ENCODE assay signal across 1 cellular context in the genomic region with DNA sequence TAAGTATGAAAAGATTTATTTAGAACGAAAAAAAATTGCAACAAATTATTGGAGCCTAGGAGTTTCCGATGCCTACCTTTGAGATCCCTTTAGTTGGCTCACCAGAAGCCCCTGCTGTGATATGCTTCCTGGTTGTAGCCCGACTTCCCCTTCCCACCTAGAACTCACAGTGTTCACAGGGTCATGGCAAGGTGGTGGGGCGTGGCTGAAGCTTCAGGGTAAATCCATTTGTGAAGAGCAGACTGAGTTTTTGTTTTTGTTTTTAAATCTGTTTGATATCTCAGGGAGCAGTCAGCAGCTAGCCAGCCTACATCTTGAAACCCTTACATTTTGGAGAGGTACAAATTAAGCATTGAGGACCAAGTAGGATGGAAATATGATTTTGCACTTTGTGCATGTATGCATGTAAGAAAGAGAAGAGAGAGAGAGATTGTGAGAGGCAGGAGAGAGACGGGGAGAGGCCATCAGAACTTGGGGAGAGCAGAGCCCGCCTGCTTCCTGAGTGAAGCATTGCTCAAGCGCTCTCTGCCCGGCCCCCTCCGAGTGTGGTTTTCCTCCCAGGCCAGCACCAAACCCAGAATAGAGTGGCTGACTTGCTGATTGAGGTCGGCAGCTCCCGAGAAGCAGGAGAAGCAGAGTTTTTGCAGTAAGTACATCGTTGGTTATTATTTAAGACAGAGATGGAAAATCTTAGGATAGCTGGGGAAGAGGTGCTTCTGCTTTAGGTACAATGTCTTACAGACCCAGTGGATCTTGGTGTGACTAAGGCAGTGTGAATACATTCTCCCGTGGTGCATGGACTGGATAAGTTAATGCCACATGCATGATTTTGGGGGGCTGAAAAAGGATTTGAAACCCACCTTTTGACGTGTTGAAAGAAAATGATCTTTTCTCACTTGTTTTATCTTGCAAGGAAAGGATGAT.
TF ChIP-seq lines count a peak whose summit lies in the region.

No MANE protein-coding gene starts in this region.

TF ChIP-seq in GM12878, 131 proteins besides CTCF, POLR2A, EP300 and RAD21 (continued from another document):
- TF ChIP-seq FOXM1 (IDR thresholded peaks at IDR 0.05; ENCODE audit: low read depth, low read length) (no peak), BMI1 (IDR thresholded peaks at IDR 0.05; ENCODE audit: borderline replicate concordance) (no peak), HSF1 (IDR thresholded peaks at IDR 0.05; ENCODE audit: low read depth, low read length) (no peak), RUNX3 (IDR thresholded peaks at IDR 0.05; ENCODE audit: low read length) (peak; percentile 60; the same call in 1 of the 2 replicates), YBX1 (IDR thresholded peaks at IDR 0.05) (no peak), BCL3 (IDR thresholded peaks at IDR 0.05; ENCODE audit: borderline replicate concordance, insufficient read depth, low read depth, low read length, poor library complexity, severe bottlenecking) (no peak), SPI1 (IDR thresholded peaks at IDR 0.05; ENCODE audit: borderline replicate concordance, insufficient read depth, low read depth, low read length) (peak; percentile 58; the same call in 1 of the 2 replicates), PAX5 (IDR thresholded peaks at IDR 0.05; ENCODE audit: borderline replicate concordance, low read depth, low read length) (no peak), HDAC2 (IDR thresholded peaks at IDR 0.05) (no peak), BRCA1 (IDR thresholded peaks at IDR 0.05; ENCODE audit: low read depth, low read length) (no peak), TARDBP (IDR thresholded peaks at IDR 0.05; ENCODE audit: borderline replicate concordance) (no peak), GATAD2B (conservative IDR thresholded peaks at IDR 0.05; ENCODE audit: low read depth) (no peak), PML (IDR thresholded peaks at IDR 0.05; ENCODE audit: low read length) (no peak), RELB (IDR thresholded peaks at IDR 0.05; ENCODE audit: low read depth) (no peak)
- TF ChIP-seq, protein P1, sequence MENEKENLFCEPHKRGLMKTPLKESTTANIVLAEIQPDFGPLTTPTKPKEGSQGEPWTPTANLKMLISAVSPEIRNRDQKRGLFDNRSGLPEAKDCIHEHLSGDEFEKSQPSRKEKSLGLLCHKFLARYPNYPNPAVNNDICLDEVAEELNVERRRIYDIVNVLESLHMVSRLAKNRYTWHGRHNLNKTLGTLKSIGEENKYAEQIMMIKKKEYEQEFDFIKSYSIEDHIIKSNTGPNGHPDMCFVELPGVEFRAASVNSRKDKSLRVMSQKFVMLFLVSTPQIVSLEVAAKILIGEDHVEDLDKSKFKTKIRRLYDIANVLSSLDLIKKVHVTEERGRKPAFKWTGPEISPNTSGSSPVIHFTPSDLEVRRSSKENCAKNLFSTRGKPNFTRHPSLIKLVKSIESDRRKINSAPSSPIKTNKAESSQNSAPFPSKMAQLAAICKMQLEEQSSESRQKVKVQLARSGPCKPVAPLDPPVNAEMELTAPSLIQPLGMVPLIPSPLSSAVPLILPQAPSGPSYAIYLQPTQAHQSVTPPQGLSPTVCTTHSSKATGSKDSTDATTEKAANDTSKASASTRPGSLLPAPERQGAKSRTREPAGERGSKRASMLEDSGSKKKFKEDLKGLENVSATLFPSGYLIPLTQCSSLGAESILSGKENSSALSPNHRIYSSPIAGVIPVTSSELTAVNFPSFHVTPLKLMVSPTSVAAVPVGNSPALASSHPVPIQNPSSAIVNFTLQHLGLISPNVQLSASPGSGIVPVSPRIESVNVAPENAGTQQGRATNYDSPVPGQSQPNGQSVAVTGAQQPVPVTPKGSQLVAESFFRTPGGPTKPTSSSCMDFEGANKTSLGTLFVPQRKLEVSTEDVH (IDR thresholded peaks at IDR 0.05; ENCODE audit: low read depth, partially characterized antibody), result no peak
- TF ChIP-seq, protein P2, sequence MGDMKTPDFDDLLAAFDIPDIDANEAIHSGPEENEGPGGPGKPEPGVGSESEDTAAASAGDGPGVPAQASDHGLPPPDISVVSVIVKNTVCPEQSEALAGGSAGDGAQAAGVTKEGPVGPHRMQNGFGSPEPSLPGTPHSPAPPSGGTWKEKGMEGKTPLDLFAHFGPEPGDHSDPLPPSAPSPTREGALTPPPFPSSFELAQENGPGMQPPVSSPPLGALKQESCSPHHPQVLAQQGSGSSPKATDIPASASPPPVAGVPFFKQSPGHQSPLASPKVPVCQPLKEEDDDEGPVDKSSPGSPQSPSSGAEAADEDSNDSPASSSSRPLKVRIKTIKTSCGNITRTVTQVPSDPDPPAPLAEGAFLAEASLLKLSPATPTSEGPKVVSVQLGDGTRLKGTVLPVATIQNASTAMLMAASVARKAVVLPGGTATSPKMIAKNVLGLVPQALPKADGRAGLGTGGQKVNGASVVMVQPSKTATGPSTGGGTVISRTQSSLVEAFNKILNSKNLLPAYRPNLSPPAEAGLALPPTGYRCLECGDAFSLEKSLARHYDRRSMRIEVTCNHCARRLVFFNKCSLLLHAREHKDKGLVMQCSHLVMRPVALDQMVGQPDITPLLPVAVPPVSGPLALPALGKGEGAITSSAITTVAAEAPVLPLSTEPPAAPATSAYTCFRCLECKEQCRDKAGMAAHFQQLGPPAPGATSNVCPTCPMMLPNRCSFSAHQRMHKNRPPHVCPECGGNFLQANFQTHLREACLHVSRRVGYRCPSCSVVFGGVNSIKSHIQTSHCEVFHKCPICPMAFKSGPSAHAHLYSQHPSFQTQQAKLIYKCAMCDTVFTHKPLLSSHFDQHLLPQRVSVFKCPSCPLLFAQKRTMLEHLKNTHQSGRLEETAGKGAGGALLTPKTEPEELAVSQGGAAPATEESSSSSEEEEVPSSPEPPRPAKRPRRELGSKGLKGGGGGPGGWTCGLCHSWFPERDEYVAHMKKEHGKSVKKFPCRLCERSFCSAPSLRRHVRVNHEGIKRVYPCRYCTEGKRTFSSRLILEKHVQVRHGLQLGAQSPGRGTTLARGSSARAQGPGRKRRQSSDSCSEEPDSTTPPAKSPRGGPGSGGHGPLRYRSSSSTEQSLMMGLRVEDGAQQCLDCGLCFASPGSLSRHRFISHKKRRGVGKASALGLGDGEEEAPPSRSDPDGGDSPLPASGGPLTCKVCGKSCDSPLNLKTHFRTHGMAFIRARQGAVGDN (IDR thresholded peaks at IDR 0.05), result no peak
TF ChIP-seq in GM12878: peak in this region for 3.
